ENCODE assay signal across 8 cellular contexts in genomic region chr13:26557051-26557392, GRCh38. TPM values are rescaled to one million over a fixed set of nuclear protein-coding genes. Genes with fewer than 3 reads are reported as not detected.
A peak's percentile ranks its signal among the peaks of the same experiment; 100 is the strongest.
DNase-seq lines count a peak whose midpoint lies in the region; ATAC-seq and TF ChIP-seq lines count a peak whose summit lies in the region.

No MANE protein-coding gene starts in this region.

- peaks cover 30 to 36% of the 10 kb centered on the region in 2 donors for H3K27me3 Mint-ChIP-seq in CD4-positive, alpha-beta memory T cell

- no peak overlapping the region for H3K27ac ChIP-seq in CD4-positive, alpha-beta memory T cell (ENCODE audit: low read depth, low read length)
- no peak overlapping the region for H3K27ac ChIP-seq in mesenchymal stem cell (ENCODE audit: low read length, poor library complexity, severe bottlenecking)

- no peak overlapping the region for H3K23ac ChIP-seq in mesenchymal stem cell (ENCODE audit: low read length in 2 of 2)

- peak overlapping the region in 1 of 2 experiments; percentile 42 for H2BK12ac ChIP-seq in mesenchymal stem cell (ENCODE audit: low read length in 2 of 2)

- peaks cover 18% of the 10 kb centered on the region for H3K79me1 ChIP-seq in mesenchymal stem cell (replicated peaks; ENCODE audit: low read length, poor library complexity, severe bottlenecking)

- H4K8ac ChIP-seq in mesenchymal stem cell (ENCODE audit: low read length), result no peak overlapping the region

- WGBS in mesenchymal stem cell, result 4% methylated on average over 3 of the region's 3 CpGs

- H3K4me1 Mint-ChIP-seq in CD4-positive, alpha-beta memory T cell, result peaks cover 7 to 17% (median 13%) of the 10 kb centered on the region in 4 donors

- H3K4me3 Mint-ChIP-seq in CD4-positive, alpha-beta memory T cell, result peak overlapping the region; percentile 30 to 70 (median 47)

- POLR2A ChIA-PET in CD4-positive, alpha-beta memory T cell (lab: Charles Lee; ENCODE audit: partially characterized antibody), result no interaction called here

- no peak overlapping the region for H2BK5ac ChIP-seq in mesenchymal stem cell (ENCODE audit: low read depth, low read length, poor library complexity, severe bottlenecking)

- H3K9ac ChIP-seq in mesenchymal stem cell (ENCODE audit: low read length), result peak overlapping the region; percentile 73

- H2BK120ac ChIP-seq in mesenchymal stem cell (ENCODE audit: low read depth, low read length), result no peak overlapping the region

- peaks cover 0 to 7% (median 0%) of the 10 kb centered on the region in 8 donors for H3K9me3 Mint-ChIP-seq in CD4-positive, alpha-beta memory T cell

- CTCF ChIA-PET in CD4-positive, alpha-beta memory T cell (lab: Charles Lee; ENCODE audit: partially characterized antibody), result no interaction called here

- intact Hi-C loops in CD4-positive, alpha-beta memory T cell (cut with micrococcal nuclease), result no loop called here

- H2AK5ac ChIP-seq in mesenchymal stem cell (ENCODE audit: low read length, severe bottlenecking), result no peak overlapping the region

- peak overlapping the region; percentile 93 for H3K4me2 ChIP-seq in mesenchymal stem cell (ENCODE audit: low read length, poor library complexity, severe bottlenecking)

- ATAC-seq in HG02798 (IDR thresholded peaks at IDR 0.05; ENCODE audit: poor library complexity, unreplicated experiment) (peak; percentile 24), GM19452 (IDR thresholded peaks at IDR 0.05; ENCODE audit: unreplicated experiment) (no peak)

- H2AFZ ChIP-seq in mesenchymal stem cell (ENCODE audit: low read depth, low read length), result peak overlapping the region; percentile 99

- no peak for TF ChIP-seq CTCF in astrocyte of the cerebellum (IDR thresholded peaks at IDR 0.05; ENCODE audit: low read depth, low read length, missing control alignments)

- H2BK15ac ChIP-seq in mesenchymal stem cell (ENCODE audit: low read depth, poor library complexity, severe bottlenecking), result no peak overlapping the region

- peak overlapping the region in 1 of 2 experiments; percentile 26 for H3K4ac ChIP-seq in mesenchymal stem cell (ENCODE audit: low read depth in 1 of 2, low read length in 2 of 2)

- in situ Hi-C loops in astrocyte of the cerebellum (cut with HindIII; ENCODE audit: low sequenced_read_pairs), result no loop called here

- peak overlapping the region in 1 of 2 experiments; percentile 20 for H3K14ac ChIP-seq in mesenchymal stem cell (ENCODE audit: low read length in 2 of 2)

- no peaks in the 10 kb centered on the region for H3K36me3 ChIP-seq in CD4-positive, alpha-beta memory T cell (ENCODE audit: insufficient read depth, low read length)
- no peaks in the 10 kb centered on the region for H3K36me3 ChIP-seq in mesenchymal stem cell (ENCODE audit: control insufficient read depth in 1 of 2, insufficient read depth in 2 of 2, low read depth in 1 of 2, low read length in 2 of 2)

- H3K27me3 ChIP-seq in CD4-positive, alpha-beta memory T cell (ENCODE audit: insufficient read depth, low read length), result peaks cover 22% of the 10 kb centered on the region
- peaks cover 0 to 4% of the 10 kb centered on the region in 2 experiments for H3K27me3 ChIP-seq in mesenchymal stem cell (ENCODE audit: control insufficient read depth in 1 of 2, insufficient read depth in 1 of 2, low read length in 2 of 2)

- H3K4me1 ChIP-seq in CD4-positive, alpha-beta memory T cell (ENCODE audit: insufficient read depth, low read length), result peaks cover 9% of the 10 kb centered on the region
- H3K4me1 ChIP-seq in mesenchymal stem cell (ENCODE audit: control insufficient read depth, insufficient read depth, low read depth, low read length), result peaks cover 11% of the 10 kb centered on the region

- H3K36me3 Mint-ChIP-seq in CD4-positive, alpha-beta memory T cell, result no peaks in the 10 kb centered on the region

- no peaks in the 10 kb centered on the region for H3K9me3 ChIP-seq in CD4-positive, alpha-beta memory T cell (ENCODE audit: control insufficient read depth in 1 of 2, low read length in 2 of 2)
- H3K9me3 ChIP-seq in mesenchymal stem cell (ENCODE audit: control insufficient read depth, low read length), result no peaks in the 10 kb centered on the region

- no peak overlapping the region for H4K91ac ChIP-seq in mesenchymal stem cell (ENCODE audit: low read length)

- no peak for DNase-seq in CD4-positive, alpha-beta memory T cell
- no peak for DNase-seq in astrocyte of the cerebellum (ENCODE audit: low read depth)
- no peak for DNase-seq in mesenchymal stem cell
- no peak for DNase-seq in stimulated activated CD4-positive, alpha-beta T cell treated with anti-CD3 and anti-CD28 coated beads, Interleukin-12 subunit alpha, Interleukin-12 subunit beta, amount 100 ng/mL, for 4 hours
- DNase-seq in NCI-H187 treated with DMSO at 0.1 percent for 48 hours (lab: John Stamatoyannopoulos, UW), result no peak
- no peak for DNase-seq in COLO668 (lab: John Stamatoyannopoulos, UW; ENCODE audit: unreplicated experiment)

- peak overlapping the region in 1 of 2 experiments; percentile 48 for H3K18ac ChIP-seq in mesenchymal stem cell (ENCODE audit: low read depth in 1 of 2, low read length in 2 of 2)

- peak overlapping the region in 1 of 7 donors; percentile 12 for H3K27ac Mint-ChIP-seq in CD4-positive, alpha-beta memory T cell

- H3K4me3 ChIP-seq in CD4-positive, alpha-beta memory T cell (ENCODE audit: low read length in 2 of 2), result no peak overlapping the region
- peak overlapping the region; percentile 68 for H3K4me3 ChIP-seq in astrocyte of the cerebellum (ENCODE audit: low read depth, low read length)
- H3K4me3 ChIP-seq in mesenchymal stem cell (ENCODE audit: insufficient read depth in 1 of 2, low read depth in 1 of 2, low read length in 2 of 2), result peak overlapping the region; percentile 41 to 81

RNA-seq across cellular contexts. Expression of gene WASF3, which starts 0.5 kb away (rescaled TPM):
- total RNA-seq in CD4-positive, alpha-beta memory T cell, result not detected
- polyA plus RNA-seq in CD4-positive, alpha-beta memory T cell, result not detected
- 8.0 TPM for polyA plus RNA-seq in mesenchymal stem cell (2013, experiment 1 of 2)
- 8.0 TPM for polyA plus RNA-seq in mesenchymal stem cell (2013, experiment 2 of 2)

Comparison
In these comparisons a context has a peak if more than half of its experiments do, and no peak if none do; other contexts are left out.
1. H3K4me3 ChIP-seq: peak in astrocyte of the cerebellum (single experiment) and mesenchymal stem cell (2 of 2); none in CD4-positive, alpha-beta memory T cell (0 of 2).